ENCODE assay signal across 12 cellular contexts in genomic region chr11:68036141-68036716, GRCh38. TPM values are rescaled to one million over a fixed set of nuclear protein-coding genes. Genes with fewer than 3 reads are reported as not detected.
DNase-seq lines count a peak whose midpoint lies in the region; ATAC-seq and TF ChIP-seq lines count a peak whose summit lies in the region.
"Had no signal": no experiment of that assay in that cellular context is flagged by ENCODE, and none has a peak within 500 bp of the region (broad histone marks: within the 10 kb centered on the region; RNA-seq: fewer than 3 reads in every experiment).

No MANE protein-coding gene starts in this region.

- peaks cover 15% of the 10 kb centered on the region for H3K4me1 Mint-ChIP-seq in T-helper 2 cell treated with Interferon-gamma antibody and Interleukin-4, amounts not matched to agents 5 μg/mL and 100 μg/mL, for 36 hours (ENCODE audit: low read depth)
- H3K4me1 Mint-ChIP-seq in activated T-helper 17 cell treated with anti-CD3 and anti-CD28 coated beads, Interleukin-2, amount 50 U/mL, for 72 hours: peaks cover 12% of the 10 kb centered on the region
- peaks cover 21% of the 10 kb centered on the region for H3K4me1 Mint-ChIP-seq in endothelial cell (ENCODE audit: unreplicated experiment)

- no peak for TF ChIP-seq CTCF in liver (IDR thresholded peaks at IDR 0.05; ENCODE audit: low read depth, low read length, missing input control)
- no peak for TF ChIP-seq CTCF in suprapubic skin (IDR thresholded peaks at IDR 0.05)
- no peak for TF ChIP-seq CTCF in endothelial cell (IDR thresholded peaks at IDR 0.05; ENCODE audit: unreplicated experiment)

- no peak for TF ChIP-seq POLR2A in suprapubic skin (IDR thresholded peaks at IDR 0.05)

- H3K27ac Mint-ChIP-seq in T-helper 2 cell treated with Interferon-gamma antibody and Interleukin-4, amounts not matched to agents 5 μg/mL and 100 μg/mL, for 36 hours: peak overlapping the region; percentile 77
- H3K27ac Mint-ChIP-seq in activated T-helper 17 cell treated with anti-CD3 and anti-CD28 coated beads, Interleukin-2, amount 50 U/mL, for 72 hours: peak overlapping the region; percentile 91
- no peak overlapping the region for H3K27ac Mint-ChIP-seq in endothelial cell (ENCODE audit: unreplicated experiment)

- H3K9me3 ChIP-seq in liver (ENCODE audit: control insufficient read depth in 4 of 4, low read length in 3 of 4) (no peaks in the 10 kb centered on the region), suprapubic skin (no peaks in the 10 kb centered on the region)
- H3K9me3 ChIP-seq: testis had no signal

- peaks cover 15% of the 10 kb centered on the region for H3K36me3 Mint-ChIP-seq in T-helper 2 cell treated with Interferon-gamma antibody and Interleukin-4, amounts not matched to agents 5 μg/mL and 100 μg/mL, for 36 hours (ENCODE audit: low read depth)
- peaks cover 24% of the 10 kb centered on the region for H3K36me3 Mint-ChIP-seq in activated T-helper 17 cell treated with anti-CD3 and anti-CD28 coated beads, Interleukin-2, amount 50 U/mL, for 72 hours (ENCODE audit: low read depth)
- no peaks in the 10 kb centered on the region for H3K36me3 Mint-ChIP-seq in endothelial cell (ENCODE audit: low read depth, unreplicated experiment)

- ATAC-seq in activated T-helper 17 cell treated with anti-CD3 and anti-CD28 coated beads, Interleukin-2, amount 50 U/mL, for 72 hours (replicated peaks): no peak

- TF ChIP-seq RAD21 in liver (IDR thresholded peaks at IDR 0.05): no peak

- H3K27me3 ChIP-seq in liver (ENCODE audit: control insufficient read depth in 4 of 4, insufficient read depth in 4 of 4, low read length in 3 of 4): no peaks in the 10 kb centered on the region
- H3K27me3 ChIP-seq in suprapubic skin: no peaks in the 10 kb centered on the region
- H3K27me3 ChIP-seq: brain microvascular endothelial cell, testis had no signal

- H3K4me3 ChIP-seq in liver (ENCODE audit: low read depth in 1 of 3, low read length in 3 of 3) (no peak overlapping the region), suprapubic skin (no peak overlapping the region)
- H3K4me3 ChIP-seq: testis had no signal

- peaks cover 32 to 78% (median 53%) of the 10 kb centered on the region in 4 donors for H3K4me1 ChIP-seq in liver (ENCODE audit: control insufficient read depth in 4 of 4, insufficient read depth in 4 of 4, low read length in 3 of 4)
- H3K4me1 ChIP-seq in suprapubic skin: peaks cover 77% of the 10 kb centered on the region

- H3K4me3 Mint-ChIP-seq in T-helper 2 cell treated with Interferon-gamma antibody and Interleukin-4, amounts not matched to agents 5 μg/mL and 100 μg/mL, for 36 hours: no peak overlapping the region
- peak overlapping the region; percentile 62 for H3K4me3 Mint-ChIP-seq in activated T-helper 17 cell treated with anti-CD3 and anti-CD28 coated beads, Interleukin-2, amount 50 U/mL, for 72 hours
- no peak overlapping the region for H3K4me3 Mint-ChIP-seq in endothelial cell (ENCODE audit: unreplicated experiment)

- 86% methylated on average over 27 of the region's 27 CpGs for WGBS in liver
- 81% methylated on average over 6 of the region's 27 CpGs for WGBS in suprapubic skin

- no peaks in the 10 kb centered on the region for H3K27me3 Mint-ChIP-seq in T-helper 2 cell treated with Interferon-gamma antibody and Interleukin-4, amounts not matched to agents 5 μg/mL and 100 μg/mL, for 36 hours (ENCODE audit: low read depth)
- no peaks in the 10 kb centered on the region for H3K27me3 Mint-ChIP-seq in activated T-helper 17 cell treated with anti-CD3 and anti-CD28 coated beads, Interleukin-2, amount 50 U/mL, for 72 hours
- H3K27me3 Mint-ChIP-seq in endothelial cell (ENCODE audit: unreplicated experiment): peaks cover 12% of the 10 kb centered on the region

- no peak for TF ChIP-seq EP300 in suprapubic skin (IDR thresholded peaks at IDR 0.05)

- H3K9me3 Mint-ChIP-seq in T-helper 2 cell treated with Interferon-gamma antibody and Interleukin-4, amounts not matched to agents 5 μg/mL and 100 μg/mL, for 36 hours: no peaks in the 10 kb centered on the region
- no peaks in the 10 kb centered on the region for H3K9me3 Mint-ChIP-seq in activated T-helper 17 cell treated with anti-CD3 and anti-CD28 coated beads, Interleukin-2, amount 50 U/mL, for 72 hours
- no peaks in the 10 kb centered on the region for H3K9me3 Mint-ChIP-seq in endothelial cell (ENCODE audit: unreplicated experiment)

- H3K9ac ChIP-seq in liver (ENCODE audit: low read depth in 1 of 2, low read length in 2 of 2): peak overlapping the region in 1 of 2 donors; percentile 2

- H3K27ac ChIP-seq in liver (ENCODE audit: low read depth in 1 of 2, low read length in 2 of 2): peak overlapping the region; percentile 93 to 98
- H3K27ac ChIP-seq in suprapubic skin: peak overlapping the region; percentile 73
- H3K27ac ChIP-seq: brain microvascular endothelial cell had no signal

- no peak for DNase-seq in T-helper 2 cell treated with Interferon-gamma antibody and Interleukin-4, amounts not matched to agents 5 μg/mL and 100 μg/mL, for 36 hours (ENCODE audit: low spot score)
- DNase-seq in T-helper 2 cell (no peak), suprapubic skin (ENCODE audit: low spot score in 2 of 2) (no peak), endothelial cell (ENCODE audit: low spot score) (no peak)
- no peak for DNase-seq in stimulated activated CD4-positive, alpha-beta T cell treated with anti-CD3 and anti-CD28 coated beads, Interleukin-2, amount 100 ng/mL, for 24 hours
- DNase-seq in activated effector memory CD4-positive, alpha-beta T cell treated with anti-CD3 and anti-CD28 coated beads, Interleukin-2, amount 50 U/mL, for 16 hours: no peak
- DNase-seq: brain microvascular endothelial cell, foreskin fibroblast, midbrain, testis had no signal

- H3K36me3 ChIP-seq in liver (ENCODE audit: control insufficient read depth in 4 of 4, insufficient read depth in 3 of 4, low read depth in 1 of 4, low read length in 3 of 4) (no peaks in the 10 kb centered on the region), suprapubic skin (peaks cover 17% of the 10 kb centered on the region)

TF ChIP-seq in liver, 16 proteins besides CTCF, POLR2A, EP300 and RAD21 (continues in another document):
- TF ChIP-seq EGR1 (IDR thresholded peaks at IDR 0.05; ENCODE audit: low read depth in 2 of 2) (no peak), FOXA1 (IDR thresholded peaks at IDR 0.05) (no peak), NR2F2 (IDR thresholded peaks at IDR 0.05) (no peak), FOXA2 (IDR thresholded peaks at IDR 0.05) (no peak), ATF3 (IDR thresholded peaks at IDR 0.05) (no peak), RXRA (IDR thresholded peaks at IDR 0.05) (no peak), YY1 (IDR thresholded peaks at IDR 0.05) (no peak), TAF1 (conservative IDR thresholded peaks at IDR 0.05) (no peak), GABPA (IDR thresholded peaks at IDR 0.05 in 1 of 2, conservative IDR thresholded peaks at IDR 0.05 in 1 of 2) (no peak)
- TF ChIP-seq, protein P1, sequence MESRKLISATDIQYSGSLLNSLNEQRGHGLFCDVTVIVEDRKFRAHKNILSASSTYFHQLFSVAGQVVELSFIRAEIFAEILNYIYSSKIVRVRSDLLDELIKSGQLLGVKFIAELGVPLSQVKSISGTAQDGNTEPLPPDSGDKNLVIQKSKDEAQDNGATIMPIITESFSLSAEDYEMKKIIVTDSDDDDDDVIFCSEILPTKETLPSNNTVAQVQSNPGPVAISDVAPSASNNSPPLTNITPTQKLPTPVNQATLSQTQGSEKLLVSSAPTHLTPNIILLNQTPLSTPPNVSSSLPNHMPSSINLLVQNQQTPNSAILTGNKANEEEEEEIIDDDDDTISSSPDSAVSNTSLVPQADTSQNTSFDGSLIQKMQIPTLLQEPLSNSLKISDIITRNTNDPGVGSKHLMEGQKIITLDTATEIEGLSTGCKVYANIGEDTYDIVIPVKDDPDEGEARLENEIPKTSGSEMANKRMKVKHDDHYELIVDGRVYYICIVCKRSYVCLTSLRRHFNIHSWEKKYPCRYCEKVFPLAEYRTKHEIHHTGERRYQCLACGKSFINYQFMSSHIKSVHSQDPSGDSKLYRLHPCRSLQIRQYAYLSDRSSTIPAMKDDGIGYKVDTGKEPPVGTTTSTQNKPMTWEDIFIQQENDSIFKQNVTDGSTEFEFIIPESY (IDR thresholded peaks at IDR 0.05): no peak

RNA-seq across cellular contexts. Expression of gene TCIRG1, which starts 2.6 kb away (rescaled TPM):
- total RNA-seq in activated T-helper 17 cell treated with anti-CD3 and anti-CD28 coated beads, Interleukin-2, amount 50 U/mL, for 72 hours: 100 to 1,000 TPM; 217 to 244 TPM
- total RNA-seq in liver: 10 to 100 TPM; 32.2 to 96.1 TPM
- 10 to 100 TPM; 42.6 to 46.4 TPM for polyA plus RNA-seq in liver
- total RNA-seq in suprapubic skin: 10 to 100 TPM; 19.4 to 50.9 (median 41.2) TPM
- total RNA-seq in endothelial cell (ENCODE audit: unreplicated experiment): 294 TPM

RNA-seq across cellular contexts. Expression of gene NDUFS8, which starts 5.7 kb away (rescaled TPM):
- total RNA-seq in activated T-helper 17 cell treated with anti-CD3 and anti-CD28 coated beads, Interleukin-2, amount 50 U/mL, for 72 hours: 100 to 1,000 TPM in 1 of 2 donors, 10 to 100 TPM in 1; 75.0 to 131 TPM
- 10 to 100 TPM; 61.2 to 89.8 TPM for total RNA-seq in liver
- 100 to 1,000 TPM; 122 to 148 TPM for polyA plus RNA-seq in liver
- total RNA-seq in suprapubic skin: 100 to 1,000 TPM in 3 of 4 donors, 10 to 100 TPM in 1; 90.8 to 155 (median 148) TPM
- total RNA-seq in endothelial cell (ENCODE audit: unreplicated experiment): 144 TPM

RNA-seq across cellular contexts. Expression of gene ALDH3B1, which starts 26.1 kb away (rescaled TPM):
- under 1 TPM in 1 of 2 donors, not detected in 1; 0.08 TPM for total RNA-seq in activated T-helper 17 cell treated with anti-CD3 and anti-CD28 coated beads, Interleukin-2, amount 50 U/mL, for 72 hours
- total RNA-seq in liver: 1 to 10 TPM; 3.3 to 7.1 TPM
- polyA plus RNA-seq in liver: 1 to 10 TPM; 1.6 to 3.6 TPM
- total RNA-seq in suprapubic skin: 1 to 10 TPM; 3.2 to 6.4 (median 5.9) TPM
- total RNA-seq in endothelial cell (ENCODE audit: unreplicated experiment): not detected

RNA-seq across cellular contexts. Expression of gene UNC93B1, which starts 32.3 kb away (rescaled TPM):
- 10 to 100 TPM; 13.1 to 14.8 TPM for total RNA-seq in activated T-helper 17 cell treated with anti-CD3 and anti-CD28 coated beads, Interleukin-2, amount 50 U/mL, for 72 hours
- 10 to 100 TPM; 16.5 to 19.1 TPM for total RNA-seq in liver
- 10 to 100 TPM in 1 of 2 donors, 1 to 10 TPM in 1; 9.2 to 13.6 TPM for polyA plus RNA-seq in liver
- total RNA-seq in suprapubic skin: 10 to 100 TPM; 22.7 to 34.3 (median 28.1) TPM
- total RNA-seq in endothelial cell (ENCODE audit: unreplicated experiment): 13.1 TPM
